Comparison of ENCODE assay signal across 31 cellular contexts in genomic region chr12:65651060-65651459, GRCh38.
"Had no signal": no experiment of that assay in that cellular context is flagged by ENCODE, and none has a peak within 500 bp of the region (broad histone marks: within the 10 kb centered on the region; RNA-seq: fewer than 3 reads in every experiment).

No MANE protein-coding gene starts in this region.

- DNase-seq: activated CD8-positive, alpha-beta T cell treated with anti-CD3 and anti-CD28 coated beads, Interleukin-2, amount 10 ng/mL, durations not matched to agents 7 days and 5 days; activated effector memory CD4-positive, alpha-beta T cell treated with Interleukin-2 at 50 U/mL for 16 hours; activated naive CD4-positive, alpha-beta T cell treated with Interleukin-2 at 50 U/mL for 16 hours; activated naive CD8-positive, alpha-beta T cell treated with anti-CD3 and anti-CD28 coated beads, Interleukin-2, amount 10 ng/mL, durations not matched to agents 7 days and 5 days; activated T-cell treated with anti-CD3 and anti-CD28 coated beads for 4 hours; activated T-cell treated with anti-CD3 and anti-CD28 coated beads, Interleukin-2, amount 50 U/mL, for 72 hours; brain microvascular endothelial cell; dorsolateral prefrontal cortex; effector memory CD4-positive, alpha-beta T cell; foreskin keratinocyte; heart left ventricle; hypothalamus; immature natural killer cell; left lung; lower lobe of right lung; mesendoderm; posterior cingulate gyrus; right cardiac atrium; stimulated activated CD4-positive, alpha-beta T cell treated with anti-CD3 and anti-CD28 coated beads, Interleukin-15, amount 100 ng/mL, for 24 hours; stimulated activated CD4-positive, alpha-beta T cell treated with anti-CD3 and anti-CD28 coated beads, Interleukin-2, amount 100 ng/mL, for 24 hours; stimulated activated naive CD4-positive, alpha-beta T cell treated with Interleukin-2 at 50 U/mL for 16 hours; substantia nigra; T-helper 17 cell; T1000; WERI-Rb-1 had no signal

- H3K27me3 ChIP-seq: brain microvascular endothelial cell, foreskin keratinocyte, heart left ventricle, vagina had no signal

- H3K4me3 ChIP-seq: coronary artery, dorsolateral prefrontal cortex, heart left ventricle, left lung, lower lobe of right lung, vagina had no signal

- H3K27me3 Mint-ChIP-seq: type B pancreatic cell had no signal

- H3K9me3 ChIP-seq: heart left ventricle, left lung, lower lobe of right lung, vagina had no signal

- H3K36me3 Mint-ChIP-seq: activated naive CD8-positive, alpha-beta T cell treated with anti-CD3 and anti-CD28 coated beads, Interleukin-2, amount 10 ng/mL, durations not matched to agents 7 days and 5 days; immature natural killer cell; type B pancreatic cell had no signal

- ATAC-seq: activated CD4-positive, CD25-positive, alpha-beta regulatory T cell treated with anti-CD3 and anti-CD28 coated beads, Interleukin-2, amount 50 U/mL, for 24 hours; activated CD8-positive, alpha-beta T cell treated with anti-CD3 and anti-CD28 coated beads, Interleukin-2, amount 10 ng/mL, durations not matched to agents 7 days and 5 days; activated T-cell treated with anti-CD3 and anti-CD28 coated beads, Interleukin-2, amount 50 U/mL, for 72 hours; foreskin keratinocyte; heart left ventricle; left lung; lower lobe of right lung; right cardiac atrium; T-helper 17 cell had no signal

- FAIRE-seq: astrocyte had no signal

- H3K4me1 Mint-ChIP-seq: activated naive CD8-positive, alpha-beta T cell treated with anti-CD3 and anti-CD28 coated beads, Interleukin-2, amount 10 ng/mL, durations not matched to agents 7 days and 5 days; immature natural killer cell; nephron; T-helper 17 cell had no signal

- H3K27ac Mint-ChIP-seq: activated CD8-positive, alpha-beta T cell treated with anti-CD3 and anti-CD28 coated beads, Interleukin-2, amount 10 ng/mL, durations not matched to agents 7 days and 5 days; activated naive CD8-positive, alpha-beta T cell treated with anti-CD3 and anti-CD28 coated beads, Interleukin-2, amount 10 ng/mL, durations not matched to agents 7 days and 5 days; activated T-cell treated with anti-CD3 and anti-CD28 coated beads, Interleukin-2, amount 50 U/mL, for 72 hours; immature natural killer cell; nephron; T-helper 17 cell; type B pancreatic cell had no signal

- H3K4me1 ChIP-seq: left lung, lower lobe of right lung, vagina had no signal

- H3K36me3 ChIP-seq: brain microvascular endothelial cell, heart left ventricle, left lung, lower lobe of right lung, vagina, WERI-Rb-1 had no signal

- H3K4me3 Mint-ChIP-seq: activated CD8-positive, alpha-beta T cell treated with anti-CD3 and anti-CD28 coated beads, Interleukin-2, amount 10 ng/mL, durations not matched to agents 7 days and 5 days; activated naive CD8-positive, alpha-beta T cell treated with anti-CD3 and anti-CD28 coated beads, Interleukin-2, amount 10 ng/mL, durations not matched to agents 7 days and 5 days; activated T-cell treated with anti-CD3 and anti-CD28 coated beads, Interleukin-2, amount 50 U/mL, for 72 hours; immature natural killer cell; nephron; T-helper 17 cell; type B pancreatic cell had no signal

- H3K9me3 Mint-ChIP-seq: immature natural killer cell, nephron, type B pancreatic cell had no signal

- H3K27ac ChIP-seq: coronary artery, dorsolateral prefrontal cortex, foreskin keratinocyte, heart left ventricle, left lung, lower lobe of right lung, vagina, WERI-Rb-1 had no signal
